Comparison of ENCODE assay signal across 13 cellular contexts in genomic region chr12:92596388-92596787, GRCh38.
DNase-seq lines count a peak whose midpoint lies in the region; ATAC-seq and TF ChIP-seq lines count a peak whose summit lies in the region.
"Had no signal": no experiment of that assay in that cellular context is flagged by ENCODE, and none has a peak within 500 bp of the region (broad histone marks: within the 10 kb centered on the region; RNA-seq: fewer than 3 reads in every experiment).

No MANE protein-coding gene starts in this region.

- peaks cover 31% of the 10 kb centered on the region for H3K9me3 Mint-ChIP-seq in activated CD4-positive, alpha-beta T cell treated with anti-CD3 and anti-CD28 coated beads for 36 hours (ENCODE audit: low read depth)
- peaks cover 49% of the 10 kb centered on the region for H3K9me3 Mint-ChIP-seq in activated CD4-positive, alpha-beta T cell treated with anti-CD3 and anti-CD28 coated beads, Interleukin-2, amount 10 ng/mL, durations not matched to agents 7 days and 5 days

- intact Hi-C loops in activated CD4-positive, alpha-beta T cell treated with anti-CD3 and anti-CD28 coated beads for 36 hours (cut with DNase I, micrococcal nuclease) = loop anchor here (5.0 to 10.0 kb wide), 3 partner anchors 331 to 722 kb away; partner anchors contain the start of gene EEA1 (in 1 of the 2)

- no peaks in the 10 kb centered on the region for H3K27me3 Mint-ChIP-seq in activated CD4-positive, alpha-beta T cell treated with anti-CD3 and anti-CD28 coated beads for 36 hours
- H3K27me3 Mint-ChIP-seq in activated CD4-positive, alpha-beta T cell treated with anti-CD3 and anti-CD28 coated beads, Interleukin-2, amount 10 ng/mL, durations not matched to agents 7 days and 5 days = no peaks in the 10 kb centered on the region
- no peaks in the 10 kb centered on the region for H3K27me3 Mint-ChIP-seq in T-helper 17 cell

- no peak overlapping the region for H3K4me3 Mint-ChIP-seq in activated CD4-positive, alpha-beta T cell treated with anti-CD3 and anti-CD28 coated beads for 36 hours
- no peak overlapping the region for H3K4me3 Mint-ChIP-seq in activated CD4-positive, alpha-beta T cell treated with anti-CD3 and anti-CD28 coated beads, Interleukin-2, amount 10 ng/mL, durations not matched to agents 7 days and 5 days
- H3K4me3 Mint-ChIP-seq in T-helper 17 cell = no peak overlapping the region

- no peak for TF ChIP-seq POLR2A in GM18505 (IDR thresholded peaks at IDR 0.05; ENCODE audit: borderline replicate concordance, extremely low read depth, insufficient read depth, insufficient read length)

- no peaks in the 10 kb centered on the region for H3K9me3 ChIP-seq in T-helper 17 cell (ENCODE audit: control insufficient read depth, low read length, poor library complexity, severe bottlenecking)

- POLR2A ChIA-PET in activated CD4-positive, alpha-beta T cell treated with anti-CD3 and anti-CD28 coated beads for 36 hours (lab: Charles Lee) = no interaction called here
- POLR2A ChIA-PET in activated CD4-positive, alpha-beta T cell treated with anti-CD3 and anti-CD28 coated beads, Interleukin-2, amount 10 ng/mL, durations not matched to agents 7 days and 5 days (lab: Charles Lee) = no interaction called here

- no peak overlapping the region for H3K4me3 ChIP-seq in skeletal muscle cell (ENCODE audit: low read depth, low read length)
- H3K4me3 ChIP-seq: tibial nerve had no signal

- CTCF ChIA-PET in activated CD4-positive, alpha-beta T cell treated with anti-CD3 and anti-CD28 coated beads for 36 hours (lab: Charles Lee) = no interaction called here
- CTCF ChIA-PET in activated CD4-positive, alpha-beta T cell treated with anti-CD3 and anti-CD28 coated beads, Interleukin-2, amount 10 ng/mL, durations not matched to agents 7 days and 5 days (lab: Charles Lee) = no interaction called here

- H3K4me1 Mint-ChIP-seq in activated CD4-positive, alpha-beta T cell treated with anti-CD3 and anti-CD28 coated beads for 36 hours = peaks cover 76% of the 10 kb centered on the region
- peaks cover 39% of the 10 kb centered on the region for H3K4me1 Mint-ChIP-seq in activated CD4-positive, alpha-beta T cell treated with anti-CD3 and anti-CD28 coated beads, Interleukin-2, amount 10 ng/mL, durations not matched to agents 7 days and 5 days
- peaks cover 25% of the 10 kb centered on the region for H3K4me1 Mint-ChIP-seq in T-helper 17 cell

- ATAC-seq in activated CD4-positive, alpha-beta T cell treated with anti-CD3 and anti-CD28 coated beads for 36 hours = no peak
- ATAC-seq in T-helper 17 cell (no peak), GM18505 (IDR thresholded peaks at IDR 0.05; ENCODE audit: unreplicated experiment) (no peak)

- H3K27ac Mint-ChIP-seq in activated CD4-positive, alpha-beta T cell treated with anti-CD3 and anti-CD28 coated beads for 36 hours = peak overlapping the region; percentile 68
- H3K27ac Mint-ChIP-seq in activated CD4-positive, alpha-beta T cell treated with anti-CD3 and anti-CD28 coated beads, Interleukin-2, amount 10 ng/mL, durations not matched to agents 7 days and 5 days = no peak overlapping the region
- H3K27ac Mint-ChIP-seq in T-helper 17 cell = peak overlapping the region; percentile 98

- DNase-seq in activated CD4-positive, alpha-beta T cell treated with anti-CD3 and anti-CD28 coated beads for 36 hours = no peak
- DNase-seq in activated CD4-positive, alpha-beta T cell treated with anti-CD3 and anti-CD28 coated beads, Interleukin-2, amount 10 ng/mL, durations not matched to agents 7 days and 5 days = no peak
- DNase-seq in T-helper 17 cell (no peak), fibroblast of gingiva (ENCODE audit: low read depth) (peak; percentile 53), skeletal muscle cell (ENCODE audit: low read depth) (peak; percentile 64), NCI-H82 (lab: John Stamatoyannopoulos, UW) (no peak), OCI-M1 (lab: John Stamatoyannopoulos, UW) (no peak)
- DNase-seq: 8988T, MV-4-11, NCI-H345, T-helper 9 cell had no signal

- H3K36me3 Mint-ChIP-seq in activated CD4-positive, alpha-beta T cell treated with anti-CD3 and anti-CD28 coated beads for 36 hours (ENCODE audit: low read depth) = peaks cover 37% of the 10 kb centered on the region
- peaks cover 46% of the 10 kb centered on the region for H3K36me3 Mint-ChIP-seq in activated CD4-positive, alpha-beta T cell treated with anti-CD3 and anti-CD28 coated beads, Interleukin-2, amount 10 ng/mL, durations not matched to agents 7 days and 5 days (ENCODE audit: low read depth)
- H3K36me3 Mint-ChIP-seq in T-helper 17 cell (ENCODE audit: low read depth) = peaks cover 4% of the 10 kb centered on the region

Comparison
In these comparisons a context has a peak if more than half of its experiments do, and no peak if none do; other contexts are left out.
1. DNase-seq: peak in fibroblast of gingiva (single experiment) and skeletal muscle cell (single experiment); none in activated CD4-positive, alpha-beta T cell treated with anti-CD3 and anti-CD28 coated beads for 36 hours (single experiment), activated CD4-positive, alpha-beta T cell treated with anti-CD3 and anti-CD28 coated beads, Interleukin-2, amount 10 ng/mL, durations not matched to agents 7 days and 5 days (single experiment), T-helper 17 cell (0 of 3), NCI-H82 (single experiment) and OCI-M1 (single experiment).